10 cellular contexts compared by ENCODE assay signal in the genomic region with DNA sequence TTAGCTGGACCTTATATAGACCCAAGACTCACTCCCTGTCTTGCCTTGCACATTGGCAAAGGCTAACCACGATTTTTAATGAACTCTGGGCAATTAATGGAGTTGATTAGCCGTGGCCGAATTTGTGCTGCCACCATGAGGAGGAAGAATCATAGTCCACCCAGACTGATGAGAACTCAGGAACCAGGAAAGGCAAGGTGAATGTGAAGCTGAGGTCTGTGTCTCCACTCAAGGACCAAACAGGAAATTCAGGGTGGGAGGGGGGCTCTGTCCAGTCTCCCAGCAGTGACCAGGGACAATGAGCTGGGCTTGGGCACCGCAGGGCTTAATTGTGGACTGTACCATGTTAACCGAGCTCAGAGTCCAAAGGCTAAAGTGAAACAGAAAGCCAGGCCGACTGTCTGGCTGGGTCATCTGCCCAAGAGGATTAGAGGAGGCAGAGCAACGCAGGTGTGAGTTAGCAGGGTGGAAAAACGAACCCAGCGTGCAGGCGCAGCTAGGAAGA.
DNase-seq lines count a peak whose midpoint lies in the region; ATAC-seq and TF ChIP-seq lines count a peak whose summit lies in the region.
"Had no signal": no experiment of that assay in that cellular context is flagged by ENCODE, and none has a peak within 500 bp of the region (broad histone marks: within the 10 kb centered on the region; RNA-seq: fewer than 3 reads in every experiment).

No MANE protein-coding gene starts in this region.

- H3K4me2 ChIP-seq in mesenchymal stem cell (ENCODE audit: low read length, poor library complexity, severe bottlenecking), result no peak overlapping the region

- H3K18ac ChIP-seq in mesenchymal stem cell (ENCODE audit: low read depth in 1 of 2, low read length in 2 of 2), result peak overlapping the region; percentile 12 to 94

- peak overlapping the region; percentile 45 for H4K91ac ChIP-seq in mesenchymal stem cell (ENCODE audit: low read length)

- H3K27ac Mint-ChIP-seq in MCF 10A (ENCODE audit: low read depth, unreplicated experiment), result peak overlapping the region; percentile 52

- H2AFZ ChIP-seq in mesenchymal stem cell (ENCODE audit: low read depth, low read length), result no peak overlapping the region

- H3K4me1 Mint-ChIP-seq in MCF 10A (ENCODE audit: insufficient read depth, unreplicated experiment), result peaks cover 32% of the 10 kb centered on the region

- CTCF ChIA-PET in MCF 10A (lab: Yijun Ruan, JAX), result interaction anchor here (0.5 to 1.0 kb wide), 2 partner anchors 184 to 268 kb away, joined by 3 to 4 read pairs; no protein-coding TSS in a partner anchor

- no peaks in the 10 kb centered on the region for H3K9me3 Mint-ChIP-seq in MCF 10A (ENCODE audit: unreplicated experiment)

- TF ChIP-seq CTCF in AG09309 (IDR thresholded peaks at IDR 0.05; ENCODE audit: control insufficient read depth, insufficient read depth, low read depth, low read length, missing control alignments) (peak; percentile 50), MCF 10A (IDR thresholded peaks at IDR 0.05; ENCODE audit: unreplicated experiment) (no peak)

- H2BK120ac ChIP-seq in mesenchymal stem cell (ENCODE audit: low read depth, low read length), result no peak overlapping the region

- peaks cover 29% of the 10 kb centered on the region for H3K4me1 ChIP-seq in mesenchymal stem cell (ENCODE audit: control insufficient read depth, insufficient read depth, low read depth, low read length)

- H3K4me3 ChIP-seq in AG09309 (ENCODE audit: control insufficient read depth, low read depth, low read length) (no peak overlapping the region), mesenchymal stem cell (ENCODE audit: insufficient read depth in 1 of 2, low read depth in 1 of 2, low read length in 2 of 2) (no peak overlapping the region)

- H3K79me1 ChIP-seq in mesenchymal stem cell (replicated peaks; ENCODE audit: low read length, poor library complexity, severe bottlenecking), result no peaks in the 10 kb centered on the region

- H3K23ac ChIP-seq in mesenchymal stem cell (ENCODE audit: low read length in 2 of 2), result no peak overlapping the region

- H3K36me3 ChIP-seq in mesenchymal stem cell (ENCODE audit: control insufficient read depth in 1 of 2, insufficient read depth in 2 of 2, low read depth in 1 of 2, low read length in 2 of 2), result no peaks in the 10 kb centered on the region

- H3K4me3 Mint-ChIP-seq in MCF 10A (ENCODE audit: unreplicated experiment), result peak overlapping the region; percentile 11

- BruUV-seq in MCF 10A (replicated peaks; lab: Mats Ljungman, UMichigan), result no TSS peak

- H3K9ac ChIP-seq in mesenchymal stem cell (ENCODE audit: low read length), result peak overlapping the region; percentile 35

- H2BK5ac ChIP-seq in mesenchymal stem cell (ENCODE audit: low read depth, low read length, poor library complexity, severe bottlenecking), result no peak overlapping the region

- intact Hi-C loops in MCF 10A (cut with micrococcal nuclease), result no loop called here
- intact Hi-C loops in posterior cingulate gyrus (cut with DNase I), result no loop called here

- POLR2A ChIA-PET in MCF 10A (lab: Yijun Ruan, JAX), result no interaction called here

- peak; percentile 66 for ATAC-seq in HG03342 (IDR thresholded peaks at IDR 0.05; ENCODE audit: unreplicated experiment)
- ATAC-seq in HG02759 (IDR thresholded peaks at IDR 0.05; ENCODE audit: unreplicated experiment), result no peak

- peak overlapping the region in 1 of 2 experiments; percentile 38 for H3K14ac ChIP-seq in mesenchymal stem cell (ENCODE audit: low read length in 2 of 2)

- DNase-seq in AG09309 (ENCODE audit: low read depth) (no peak), MCF 10A (ENCODE audit: unreplicated experiment) (peak; percentile 23), mesenchymal stem cell (peak; percentile 59), posterior cingulate gyrus (no peak), cerebellar nuclear complex (lab: John Stamatoyannopoulos, UW) (no peak), NCI-H2196 treated with DMSO at 0.1 percent for 48 hours (lab: John Stamatoyannopoulos, UW; ENCODE audit: unreplicated experiment) (no peak)
- DNase-seq: activated CD4-positive, alpha-beta T cell treated with anti-CD3 and anti-CD28 coated beads for 1 hour; stimulated activated naive CD4-positive, alpha-beta T cell had no signal

- 79% methylated on average over 10 of the region's 10 CpGs for WGBS in mesenchymal stem cell

- no peaks in the 10 kb centered on the region for H3K27me3 Mint-ChIP-seq in MCF 10A (ENCODE audit: insufficient read depth, unreplicated experiment)

- H3K4ac ChIP-seq in mesenchymal stem cell (ENCODE audit: low read depth in 1 of 2, low read length in 2 of 2), result peak overlapping the region in 1 of 2 experiments; percentile 90

- H4K8ac ChIP-seq in mesenchymal stem cell (ENCODE audit: low read length), result peak overlapping the region; percentile 20

- peak overlapping the region; percentile 40 for H2AK5ac ChIP-seq in mesenchymal stem cell (ENCODE audit: low read length, severe bottlenecking)

- peak overlapping the region; percentile 22 to 98 for H2BK12ac ChIP-seq in mesenchymal stem cell (ENCODE audit: low read length in 2 of 2)

- H3K9me3 ChIP-seq in mesenchymal stem cell (ENCODE audit: control insufficient read depth, low read length), result no peaks in the 10 kb centered on the region

- no peak overlapping the region for H3K27ac ChIP-seq in mesenchymal stem cell (ENCODE audit: low read length, poor library complexity, severe bottlenecking)

- H3K27me3 ChIP-seq in mesenchymal stem cell (ENCODE audit: control insufficient read depth in 1 of 2, insufficient read depth in 1 of 2, low read length in 2 of 2), result peaks cover 0 to 6% of the 10 kb centered on the region in 2 experiments

- H3K36me3 Mint-ChIP-seq in MCF 10A (ENCODE audit: insufficient read depth, unreplicated experiment), result no peaks in the 10 kb centered on the region

- peak overlapping the region; percentile 55 for H2BK15ac ChIP-seq in mesenchymal stem cell (ENCODE audit: low read depth, poor library complexity, severe bottlenecking)

Comparison
In these comparisons a context has a peak if more than half of its experiments do, and no peak if none do; other contexts are left out.
1. DNase-seq: peak in MCF 10A (single experiment) and mesenchymal stem cell (single experiment); none in AG09309 (single experiment), posterior cingulate gyrus (0 of 10), cerebellar nuclear complex (0 of 2) and NCI-H2196 treated with DMSO at 0.1 percent for 48 hours (single experiment).